In genomic region chr21:31187499-31187898, GRCh38 we compare ENCODE assay signal across 20 cellular contexts.
DNase-seq lines count a peak whose midpoint lies in the region; ATAC-seq and TF ChIP-seq lines count a peak whose summit lies in the region.
"Had no signal": no experiment of that assay in that cellular context is flagged by ENCODE, and none has a peak within 500 bp of the region (broad histone marks: within the 10 kb centered on the region; RNA-seq: fewer than 3 reads in every experiment).

No MANE protein-coding gene starts in this region.

- no peaks in the 10 kb centered on the region for H3K4me1 ChIP-seq in smooth muscle cell (ENCODE audit: low read depth)
- H3K4me1 ChIP-seq: gastroesophageal sphincter, upper lobe of left lung had no signal

- no peak for DNase-seq in stimulated activated naive CD8-positive, alpha-beta T cell treated with anti-CD3 and anti-CD28 coated beads, Interleukin-15, Interleukin-2, amounts not matched to agents 100 U/mL and 50 U/mL, for 24 hours
- DNase-seq in WTC11 (ENCODE audit: low spot score): no peak
- DNase-seq in activated naive CD8-positive, alpha-beta T cell treated with anti-CD3 and anti-CD28 coated beads, Interleukin-2, amount 50 U/mL, for 24 hours: no peak
- no peak for DNase-seq in DMS153 (lab: John Stamatoyannopoulos, UW)
- DNase-seq in smooth muscle cell (lab: John Stamatoyannopoulos, UW; ENCODE audit: unreplicated experiment): no peak
- DNase-seq: activated CD4-positive, alpha-beta T cell treated with anti-CD3 and anti-CD28 coated beads for 48 hours; C1 segment of cervical spinal cord; GM23248; IMR-90; NCI-H1694; ovary; small intestine; upper lobe of left lung had no signal

- H3K27me3 Mint-ChIP-seq in stimulated activated naive CD8-positive, alpha-beta T cell treated with anti-CD3 and anti-CD28 coated beads, Interleukin-15, Interleukin-2, amounts not matched to agents 100 ng/mL and 50 ng/mL, for 24 hours: no peaks in the 10 kb centered on the region
- H3K27me3 Mint-ChIP-seq in WTC11 (ENCODE audit: low read depth): no peaks in the 10 kb centered on the region
- H3K27me3 Mint-ChIP-seq in activated naive CD8-positive, alpha-beta T cell treated with anti-CD3 and anti-CD28 coated beads, Interleukin-2, amount 50 U/mL, for 24 hours: no peaks in the 10 kb centered on the region

- H3K79me2 ChIP-seq in smooth muscle cell (ENCODE audit: low read depth): no peaks in the 10 kb centered on the region
- H3K79me2 ChIP-seq: hepatocyte had no signal

- H3K4me1 Mint-ChIP-seq in stimulated activated naive CD8-positive, alpha-beta T cell treated with anti-CD3 and anti-CD28 coated beads, Interleukin-15, Interleukin-2, amounts not matched to agents 100 ng/mL and 50 ng/mL, for 24 hours (ENCODE audit: low read depth): peaks cover 71% of the 10 kb centered on the region
- peaks cover 29% of the 10 kb centered on the region for H3K4me1 Mint-ChIP-seq in WTC11
- peaks cover 63% of the 10 kb centered on the region for H3K4me1 Mint-ChIP-seq in activated naive CD8-positive, alpha-beta T cell treated with anti-CD3 and anti-CD28 coated beads, Interleukin-2, amount 50 U/mL, for 24 hours

- no peak for TF ChIP-seq CTCF in WTC11 (IDR thresholded peaks at IDR 0.05)
- no peak for TF ChIP-seq CTCF in smooth muscle cell (IDR thresholded peaks at IDR 0.05; ENCODE audit: borderline replicate concordance, insufficient read depth, poor library complexity, severe bottlenecking)

- H3K36me3 ChIP-seq in smooth muscle cell (ENCODE audit: low read depth): no peaks in the 10 kb centered on the region
- H3K36me3 ChIP-seq: gastroesophageal sphincter, ovary, upper lobe of left lung had no signal

- H2AFZ ChIP-seq in smooth muscle cell (ENCODE audit: low read depth): no peak overlapping the region
- H2AFZ ChIP-seq: GM23248, hepatocyte had no signal

- POLR2A ChIA-PET in WTC11 (lab: Charles Lee): no interaction called here

- no peak overlapping the region for H3K9ac ChIP-seq in smooth muscle cell (ENCODE audit: low read depth)
- H3K9ac ChIP-seq: GM23248 had no signal

- no peak overlapping the region for H3K4me3 ChIP-seq in smooth muscle cell
- H3K4me3 ChIP-seq: gastroesophageal sphincter, GM12878, GM23248, hepatocyte, lung, ovary, SK-N-MC, upper lobe of left lung had no signal

- no peak overlapping the region for H3K4me2 ChIP-seq in smooth muscle cell
- H3K4me2 ChIP-seq: hepatocyte had no signal

- H3K27ac Mint-ChIP-seq in stimulated activated naive CD8-positive, alpha-beta T cell treated with anti-CD3 and anti-CD28 coated beads, Interleukin-15, Interleukin-2, amounts not matched to agents 100 ng/mL and 50 ng/mL, for 24 hours: peak overlapping the region; percentile 83
- peak overlapping the region; percentile 86 for H3K27ac Mint-ChIP-seq in WTC11
- peak overlapping the region; percentile 74 for H3K27ac Mint-ChIP-seq in activated naive CD8-positive, alpha-beta T cell treated with anti-CD3 and anti-CD28 coated beads, Interleukin-2, amount 50 U/mL, for 24 hours

- no peaks in the 10 kb centered on the region for H3K27me3 ChIP-seq in smooth muscle cell (ENCODE audit: low read depth)
- H3K27me3 ChIP-seq: gastroesophageal sphincter, hepatocyte, ovary, upper lobe of left lung had no signal

- no peaks in the 10 kb centered on the region for H3F3A ChIP-seq in smooth muscle cell (ENCODE audit: low read depth)

- 86% methylated on average over 4 of the region's 4 CpGs for WGBS in smooth muscle cell (ENCODE audit: low lambda C conversion rate)

- H3K27ac ChIP-seq in smooth muscle cell (ENCODE audit: low read depth): no peak overlapping the region
- H3K27ac ChIP-seq: gastroesophageal sphincter, GM23248, hepatocyte, ovary, SK-N-MC, upper lobe of left lung had no signal

- H3K9me3 ChIP-seq in smooth muscle cell (replicated peaks; ENCODE audit: low read depth): no peaks in the 10 kb centered on the region
- H3K9me3 ChIP-seq: gastroesophageal sphincter, ovary, upper lobe of left lung had no signal

- CTCF ChIA-PET in WTC11 (lab: Charles Lee): interaction anchor here (0.9 kb wide), 1 partner anchor 372 kb away, joined by 3 read pairs; no protein-coding TSS in a partner anchor

- H3K36me3 Mint-ChIP-seq in stimulated activated naive CD8-positive, alpha-beta T cell treated with anti-CD3 and anti-CD28 coated beads, Interleukin-15, Interleukin-2, amounts not matched to agents 100 ng/mL and 50 ng/mL, for 24 hours (ENCODE audit: low read depth): peaks cover 35% of the 10 kb centered on the region
- H3K36me3 Mint-ChIP-seq in WTC11: peaks cover 6% of the 10 kb centered on the region
- peaks cover 27% of the 10 kb centered on the region for H3K36me3 Mint-ChIP-seq in activated naive CD8-positive, alpha-beta T cell treated with anti-CD3 and anti-CD28 coated beads, Interleukin-2, amount 50 U/mL, for 24 hours (ENCODE audit: low read depth)

- H3K4me3 Mint-ChIP-seq in stimulated activated naive CD8-positive, alpha-beta T cell treated with anti-CD3 and anti-CD28 coated beads, Interleukin-15, Interleukin-2, amounts not matched to agents 100 ng/mL and 50 ng/mL, for 24 hours: peak overlapping the region; percentile 57
- H3K4me3 Mint-ChIP-seq in WTC11: no peak overlapping the region
- H3K4me3 Mint-ChIP-seq in activated naive CD8-positive, alpha-beta T cell treated with anti-CD3 and anti-CD28 coated beads, Interleukin-2, amount 50 U/mL, for 24 hours: no peak overlapping the region

- no peak for ATAC-seq in stimulated activated naive CD8-positive, alpha-beta T cell treated with anti-CD3 and anti-CD28 coated beads, Interleukin-15, Interleukin-2, amounts not matched to agents 100 U/mL and 50 U/mL, for 24 hours
- ATAC-seq in WTC11: peak; percentile 55; the same call in 1 of the 2 replicates
- ATAC-seq in activated naive CD8-positive, alpha-beta T cell treated with anti-CD3 and anti-CD28 coated beads, Interleukin-2, amount 50 U/mL, for 24 hours: no peak
- no peak for ATAC-seq in HG02588 (IDR thresholded peaks at IDR 0.05; ENCODE audit: unreplicated experiment)
- ATAC-seq: gastroesophageal sphincter, GM12878 had no signal

- H3K9me3 Mint-ChIP-seq in stimulated activated naive CD8-positive, alpha-beta T cell treated with anti-CD3 and anti-CD28 coated beads, Interleukin-15, Interleukin-2, amounts not matched to agents 100 ng/mL and 50 ng/mL, for 24 hours: no peaks in the 10 kb centered on the region
- no peaks in the 10 kb centered on the region for H3K9me3 Mint-ChIP-seq in WTC11
- H3K9me3 Mint-ChIP-seq in activated naive CD8-positive, alpha-beta T cell treated with anti-CD3 and anti-CD28 coated beads, Interleukin-2, amount 50 U/mL, for 24 hours: no peaks in the 10 kb centered on the region

- H4K20me1 ChIP-seq in smooth muscle cell (ENCODE audit: low read depth): no peaks in the 10 kb centered on the region

TF ChIP-seq in WTC11, 78 proteins besides CTCF, POLR2A, EP300 and RAD21 (continues in another document):
- TF ChIP-seq ZNF416 (CRISPR knock-in tag; IDR thresholded peaks at IDR 0.05) (no peak), ELF4 (CRISPR knock-in tag; IDR thresholded peaks at IDR 0.05; ENCODE audit: low read depth) (no peak), NFATC4 (CRISPR knock-in tag; IDR thresholded peaks at IDR 0.05) (no peak), TEAD4 (CRISPR knock-in tag; IDR thresholded peaks at IDR 0.05) (no peak), SMAD4 (CRISPR knock-in tag; IDR thresholded peaks at IDR 0.05) (no peak), FOXJ3 (CRISPR knock-in tag; IDR thresholded peaks at IDR 0.05; ENCODE audit: borderline replicate concordance) (no peak), MYBL2 (CRISPR knock-in tag; IDR thresholded peaks at IDR 0.05) (no peak), KAT7 (CRISPR knock-in tag; IDR thresholded peaks at IDR 0.05; ENCODE audit: borderline replicate concordance) (no peak), NR3C1 (CRISPR knock-in tag; conservative IDR thresholded peaks at IDR 0.05; ENCODE audit: low read depth) (no peak)
- TF ChIP-seq, protein P1, sequence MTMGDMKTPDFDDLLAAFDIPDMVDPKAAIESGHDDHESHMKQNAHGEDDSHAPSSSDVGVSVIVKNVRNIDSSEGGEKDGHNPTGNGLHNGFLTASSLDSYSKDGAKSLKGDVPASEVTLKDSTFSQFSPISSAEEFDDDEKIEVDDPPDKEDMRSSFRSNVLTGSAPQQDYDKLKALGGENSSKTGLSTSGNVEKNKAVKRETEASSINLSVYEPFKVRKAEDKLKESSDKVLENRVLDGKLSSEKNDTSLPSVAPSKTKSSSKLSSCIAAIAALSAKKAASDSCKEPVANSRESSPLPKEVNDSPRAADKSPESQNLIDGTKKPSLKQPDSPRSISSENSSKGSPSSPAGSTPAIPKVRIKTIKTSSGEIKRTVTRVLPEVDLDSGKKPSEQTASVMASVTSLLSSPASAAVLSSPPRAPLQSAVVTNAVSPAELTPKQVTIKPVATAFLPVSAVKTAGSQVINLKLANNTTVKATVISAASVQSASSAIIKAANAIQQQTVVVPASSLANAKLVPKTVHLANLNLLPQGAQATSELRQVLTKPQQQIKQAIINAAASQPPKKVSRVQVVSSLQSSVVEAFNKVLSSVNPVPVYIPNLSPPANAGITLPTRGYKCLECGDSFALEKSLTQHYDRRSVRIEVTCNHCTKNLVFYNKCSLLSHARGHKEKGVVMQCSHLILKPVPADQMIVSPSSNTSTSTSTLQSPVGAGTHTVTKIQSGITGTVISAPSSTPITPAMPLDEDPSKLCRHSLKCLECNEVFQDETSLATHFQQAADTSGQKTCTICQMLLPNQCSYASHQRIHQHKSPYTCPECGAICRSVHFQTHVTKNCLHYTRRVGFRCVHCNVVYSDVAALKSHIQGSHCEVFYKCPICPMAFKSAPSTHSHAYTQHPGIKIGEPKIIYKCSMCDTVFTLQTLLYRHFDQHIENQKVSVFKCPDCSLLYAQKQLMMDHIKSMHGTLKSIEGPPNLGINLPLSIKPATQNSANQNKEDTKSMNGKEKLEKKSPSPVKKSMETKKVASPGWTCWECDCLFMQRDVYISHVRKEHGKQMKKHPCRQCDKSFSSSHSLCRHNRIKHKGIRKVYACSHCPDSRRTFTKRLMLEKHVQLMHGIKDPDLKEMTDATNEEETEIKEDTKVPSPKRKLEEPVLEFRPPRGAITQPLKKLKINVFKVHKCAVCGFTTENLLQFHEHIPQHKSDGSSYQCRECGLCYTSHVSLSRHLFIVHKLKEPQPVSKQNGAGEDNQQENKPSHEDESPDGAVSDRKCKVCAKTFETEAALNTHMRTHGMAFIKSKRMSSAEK (CRISPR knock-in tag; IDR thresholded peaks at IDR 0.05; ENCODE audit: borderline replicate concordance): no peak
- TF ChIP-seq, protein P2, sequence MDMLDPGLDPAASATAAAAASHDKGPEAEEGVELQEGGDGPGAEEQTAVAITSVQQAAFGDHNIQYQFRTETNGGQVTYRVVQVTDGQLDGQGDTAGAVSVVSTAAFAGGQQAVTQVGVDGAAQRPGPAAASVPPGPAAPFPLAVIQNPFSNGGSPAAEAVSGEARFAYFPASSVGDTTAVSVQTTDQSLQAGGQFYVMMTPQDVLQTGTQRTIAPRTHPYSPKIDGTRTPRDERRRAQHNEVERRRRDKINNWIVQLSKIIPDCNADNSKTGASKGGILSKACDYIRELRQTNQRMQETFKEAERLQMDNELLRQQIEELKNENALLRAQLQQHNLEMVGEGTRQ (CRISPR knock-in tag; IDR thresholded peaks at IDR 0.05): no peak
